8 cellular contexts compared by ENCODE assay signal in genomic region chr5:32329395-32329834, GRCh38. TPM values are rescaled to one million over a fixed set of nuclear protein-coding genes. Genes with fewer than 3 reads are reported as not detected.
DNase-seq lines count a peak whose midpoint lies in the region; ATAC-seq and TF ChIP-seq lines count a peak whose summit lies in the region.

No MANE protein-coding gene starts in this region.

- TF ChIP-seq EP300 in Ishikawa (IDR thresholded peaks at IDR 0.05; ENCODE audit: borderline replicate concordance): no peak
- no peak for TF ChIP-seq EP300 in SK-N-SH (IDR thresholded peaks at IDR 0.05; ENCODE audit: borderline replicate concordance in 1 of 2, low read depth in 1 of 2, low read length in 1 of 2)

- H3K4me2 ChIP-seq in DOHH2 (ENCODE audit: low read length) (no peak overlapping the region), SK-N-SH (no peak overlapping the region)

- H3K4me1 ChIP-seq in DOHH2 (ENCODE audit: control insufficient read depth, low read length): peaks cover 7% of the 10 kb centered on the region
- H3K4me1 ChIP-seq in SK-N-SH (ENCODE audit: control insufficient read depth in 1 of 2, insufficient read depth in 2 of 2, low read depth in 1 of 2, low read length in 1 of 2): no peaks in the 10 kb centered on the region
- peaks cover 0 to 4% of the 10 kb centered on the region in 2 donors for H3K4me1 ChIP-seq in adrenal gland (replicated peaks in 1 of 2)
- no peaks in the 10 kb centered on the region for H3K4me1 ChIP-seq in gastrocnemius medialis

- ATAC-seq in GM21390 (IDR thresholded peaks at IDR 0.05; ENCODE audit: unreplicated experiment): peak; percentile 83
- ATAC-seq in left ventricle myocardium superior: peak; percentile 94
- ATAC-seq in gastrocnemius medialis: peak; percentile 90 to 92

- H3K36me3 ChIP-seq in DOHH2 (ENCODE audit: control insufficient read depth, low read length) (no peaks in the 10 kb centered on the region), SK-N-SH (replicated peaks in 1 of 2; ENCODE audit: control insufficient read depth in 1 of 2, insufficient read depth in 2 of 2, low read length in 1 of 2) (no peaks in the 10 kb centered on the region), adrenal gland (replicated peaks in 1 of 2) (no peaks in the 10 kb centered on the region), gastrocnemius medialis (no peaks in the 10 kb centered on the region)

- no peak overlapping the region for H3K27ac ChIP-seq in DOHH2 (ENCODE audit: low read depth, low read length)
- no peak overlapping the region for H3K27ac ChIP-seq in SK-N-SH (ENCODE audit: low read depth in 2 of 2, low read length in 1 of 2)
- H3K27ac ChIP-seq in adrenal gland: no peak overlapping the region
- no peak overlapping the region for H3K27ac ChIP-seq in gastrocnemius medialis

- in situ Hi-C loops in gastrocnemius medialis (cut with MboI; ENCODE audit: low sequenced_read_pairs in 4 of 4): loop anchor here (10.0 to 25.0 kb wide), 3 partner anchors 92 to 492 kb away; no protein-coding TSS in a partner anchor

- H4K20me1 ChIP-seq in DOHH2 (ENCODE audit: control insufficient read depth, insufficient read depth, low read depth, low read length) (no peaks in the 10 kb centered on the region), SK-N-SH (ENCODE audit: insufficient read depth) (no peaks in the 10 kb centered on the region)

- H3K27me3 ChIP-seq in DOHH2 (ENCODE audit: control insufficient read depth, low read length) (no peaks in the 10 kb centered on the region), SK-N-SH (ENCODE audit: insufficient read depth) (no peaks in the 10 kb centered on the region), adrenal gland (no peaks in the 10 kb centered on the region), gastrocnemius medialis (no peaks in the 10 kb centered on the region)

- no peak overlapping the region for H2AFZ ChIP-seq in SK-N-SH (ENCODE audit: low read depth)

- POLR2A ChIA-PET in SK-N-SH (lab: Yijun Ruan, JAX): no interaction called here

- no peak overlapping the region for H3K4me3 ChIP-seq in DOHH2 (ENCODE audit: low read length)
- no peak overlapping the region for H3K4me3 ChIP-seq in SK-N-SH (ENCODE audit: low read depth in 2 of 2, low read length in 1 of 2)
- no peak overlapping the region for H3K4me3 ChIP-seq in adrenal gland
- H3K4me3 ChIP-seq in gastrocnemius medialis: no peak overlapping the region

- H3K9me3 ChIP-seq in DOHH2 (ENCODE audit: control insufficient read depth, insufficient read depth, low read length) (no peaks in the 10 kb centered on the region), SK-N-SH (no peaks in the 10 kb centered on the region), adrenal gland (replicated peaks in 1 of 3) (no peaks in the 10 kb centered on the region), gastrocnemius medialis (no peaks in the 10 kb centered on the region)

- DNase-seq in SK-N-SH: peak; percentile 72
- peak; percentile 54 to 88 (median 76) for DNase-seq in adrenal gland
- peak; percentile 63 for DNase-seq in left ventricle myocardium superior
- peak; percentile 28 to 46 for DNase-seq in gastrocnemius medialis
- no peak for DNase-seq in NCI-H226

- H3K9me2 ChIP-seq in DOHH2 (replicated peaks; ENCODE audit: control insufficient read depth, low read length): no peaks in the 10 kb centered on the region
- no peaks in the 10 kb centered on the region for H3K9me2 ChIP-seq in SK-N-SH

- TF ChIP-seq POLR2A in adrenal gland (IDR thresholded peaks at IDR 0.05) (no peak), gastrocnemius medialis (IDR thresholded peaks at IDR 0.05) (no peak)

- H3K79me2 ChIP-seq in DOHH2 (ENCODE audit: control insufficient read depth, low read length): no peaks in the 10 kb centered on the region
- no peaks in the 10 kb centered on the region for H3K79me2 ChIP-seq in SK-N-SH (ENCODE audit: insufficient read depth)

- intact Hi-C loops in adrenal gland (cut with DNase I) (loop anchor here (2.0 to 10.0 kb wide), 3 partner anchors 55 to 97 kb away; no protein-coding TSS in a partner anchor), left ventricle myocardium superior (cut with micrococcal nuclease) (loop anchor here (5.0 kb wide), 1 partner anchor 97 kb away; no protein-coding TSS in a partner anchor), gastrocnemius medialis (cut with DNase I; ENCODE audit: low total_unique reads) (loop anchor here (1.0 kb wide), 1 partner anchor 97 kb away; no protein-coding TSS in a partner anchor)

- CTCF ChIA-PET in SK-N-SH (lab: Yijun Ruan, JAX): interaction anchor here (0.5 to 5.6 kb wide), 26 partner anchors 11 to 284 kb away, joined by 3 to 71 read pairs (median 4); no protein-coding TSS in a partner anchor

- peak; percentile 93 for TF ChIP-seq RAD21 in Ishikawa (IDR thresholded peaks at IDR 0.05; ENCODE audit: low read depth)
- peak; percentile 79 for TF ChIP-seq RAD21 in SK-N-SH (IDR thresholded peaks at IDR 0.05; ENCODE audit: low read length)

- TF ChIP-seq CTCF in DOHH2 (IDR thresholded peaks at IDR 0.05; ENCODE audit: low read depth, low read length, poor library complexity, severe bottlenecking) (peak; percentile 89), SK-N-SH (IDR thresholded peaks at IDR 0.05) (peak; percentile 57), adrenal gland (IDR thresholded peaks at IDR 0.05) (peak; percentile 63 to 81 (median 77)), gastrocnemius medialis (IDR thresholded peaks at IDR 0.05 in 4 of 5, conservative IDR thresholded peaks at IDR 0.05 in 1 of 5) (peak; percentile 29 to 73 (median 60))

- 39% methylated on average over 9 of the region's 10 CpGs for WGBS in SK-N-SH (ENCODE audit: low lambda C conversion rate)
- 34 to 55% (median 37%) methylated on average over 5 to 10 of the region's 10 CpGs for WGBS in adrenal gland, 4 donors

- no peak overlapping the region for H3K9ac ChIP-seq in SK-N-SH

- H3F3A ChIP-seq in DOHH2 (ENCODE audit: control insufficient read depth, insufficient read depth) (0 out of 2 replicates have a peak, but pooled peaks cover 4% of the 10 kb centered on the region), SK-N-SH (replicated peaks; ENCODE audit: insufficient read depth) (no peaks in the 10 kb centered on the region)

TF ChIP-seq in Ishikawa, 13 proteins besides CTCF, POLR2A, EP300 and RAD21:
- TF ChIP-seq TCF12 (IDR thresholded peaks at IDR 0.05; ENCODE audit: low read depth): no peak
- TF ChIP-seq TEAD4 (IDR thresholded peaks at IDR 0.05): no peak
- TF ChIP-seq ZBTB7A (IDR thresholded peaks at IDR 0.05; ENCODE audit: low read depth): no peak
- TF ChIP-seq MAX (IDR thresholded peaks at IDR 0.05): 0 out of 2 replicates have a peak, but pooled peaks have one; percentile 17

TF ChIP-seq in SK-N-SH, 30 proteins besides CTCF, POLR2A, EP300 and RAD21:
- TF ChIP-seq CHD2 (IDR thresholded peaks at IDR 0.05; ENCODE audit: low read length, partially characterized antibody) (no peak), USF1 (IDR thresholded peaks at IDR 0.05; ENCODE audit: borderline replicate concordance, low read depth) (no peak), SMC3 (IDR thresholded peaks at IDR 0.05; ENCODE audit: low read depth, low read length) (peak; percentile 69), RCOR1 (IDR thresholded peaks at IDR 0.05; ENCODE audit: low read length) (no peak), IRF3 (IDR thresholded peaks at IDR 0.05; ENCODE audit: low read depth, low read length) (no peak)

RNA-seq across cellular contexts. Expression of gene MTMR12, which starts 16.7 kb away (rescaled TPM):
- polyA plus RNA-seq in SK-N-SH (2012; rRNA removed) (10.9 and 13.2 TPM in 2 replicates), adrenal gland (10 to 100 TPM in 1 of 3 donors, 1 to 10 TPM in 2; 4.5 to 18.4 (median 6.5) TPM)
- polyA plus RNA-seq in SK-N-SH (2012; cell fraction: cytosol; rRNA removed): 12.3 and 12.6 TPM in 2 replicates
- polyA plus RNA-seq in SK-N-SH (2012; cell fraction: nucleus; rRNA removed): 7.8 and 11.3 TPM in 2 replicates
- total RNA-seq in adrenal gland (10 to 100 TPM; 21.7 to 30.7 (median 25.0) TPM), left ventricle myocardium superior (17.4 TPM), gastrocnemius medialis (10 to 100 TPM in 3 of 4 donors, 1 to 10 TPM in 1; 6.4 to 11.5 (median 10.6) TPM)
